Comparison of ENCODE assay signal across 25 cellular contexts in the genomic region with DNA sequence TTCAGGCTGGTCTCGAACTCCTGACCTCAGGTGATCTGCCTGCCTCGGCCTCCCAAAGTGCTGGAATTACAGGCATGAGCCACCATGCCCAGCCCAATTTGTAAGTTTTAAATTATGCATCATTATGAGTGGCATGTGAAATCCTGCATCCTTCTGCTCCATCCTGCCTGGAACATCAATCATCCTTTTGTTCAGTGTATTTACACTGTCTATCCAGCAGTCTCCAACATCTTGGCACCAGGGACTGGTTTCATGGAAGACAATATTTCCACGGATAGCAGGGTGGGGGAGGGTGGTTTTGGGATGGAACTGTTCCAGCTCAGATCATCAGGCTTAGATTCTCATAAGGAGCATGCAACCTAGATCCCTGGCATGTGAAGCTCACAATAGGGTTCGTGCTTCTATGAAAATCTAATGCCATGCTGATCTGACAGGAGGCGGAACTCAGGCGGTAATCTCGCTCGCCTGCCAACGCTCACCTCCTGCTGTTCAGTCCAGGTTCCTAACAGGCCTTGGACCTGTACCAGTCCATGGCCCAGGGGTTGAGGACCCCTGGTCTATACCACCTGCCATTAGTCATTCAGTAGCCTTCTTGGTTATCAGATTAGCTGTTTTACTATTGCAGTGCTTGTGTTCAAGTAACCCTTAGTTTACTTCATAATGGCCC. TPM values are rescaled to one million over a fixed set of nuclear protein-coding genes. Genes with fewer than 3 reads are reported as not detected.
DNase-seq lines count a peak whose midpoint lies in the region; ATAC-seq and TF ChIP-seq lines count a peak whose summit lies in the region.
"Had no signal": no experiment of that assay in that cellular context is flagged by ENCODE, and none has a peak within 500 bp of the region (broad histone marks: within the 10 kb centered on the region; RNA-seq: fewer than 3 reads in every experiment).

No MANE protein-coding gene starts in this region.

- no peaks in the 10 kb centered on the region for H3K36me3 Mint-ChIP-seq in naive thymus-derived CD4-positive, alpha-beta T cell
- H3K36me3 Mint-ChIP-seq: activated CD8-positive, alpha-beta memory T cell treated with anti-CD3 and anti-CD28 coated beads, Interleukin-2, amount 10 ng/mL, durations not matched to agents 7 days and 5 days; stimulated activated effector memory CD8-positive, alpha-beta T cell treated with anti-CD3 and anti-CD28 coated beads, Interleukin-12 subunit alpha, Interleukin-12 subunit beta, amount 100 ng/mL, for 72 hours had no signal

- H3K9ac ChIP-seq in adipocyte (ENCODE audit: low read length) = no peak overlapping the region
- H3K9ac ChIP-seq: BLaER1 treated with 17β-estradiol and CSF1 and Interleukin-3, amounts not matched to agents 10 nM and 100 nM had no signal

- peak overlapping the region; percentile 81 for H3K4me3 ChIP-seq in adipocyte (ENCODE audit: low read length)
- no peak overlapping the region for H3K4me3 ChIP-seq in naive thymus-derived CD4-positive, alpha-beta T cell (ENCODE audit: low read length)
- H3K4me3 ChIP-seq: BLaER1 treated with 17β-estradiol and CSF1 and Interleukin-3, amounts not matched to agents 10 nM and 100 nM; gastrocnemius medialis; hepatocyte; upper lobe of left lung had no signal

- no peak overlapping the region for H3K27ac Mint-ChIP-seq in naive thymus-derived CD4-positive, alpha-beta T cell
- H3K27ac Mint-ChIP-seq: activated CD8-positive, alpha-beta memory T cell treated with anti-CD3 and anti-CD28 coated beads, Interleukin-2, amount 10 ng/mL, durations not matched to agents 7 days and 5 days; nephron; stimulated activated effector memory CD8-positive, alpha-beta T cell treated with anti-CD3 and anti-CD28 coated beads, Interleukin-12 subunit alpha, Interleukin-12 subunit beta, amount 100 ng/mL, for 72 hours had no signal

- peaks cover 66% of the 10 kb centered on the region for H3K4me1 ChIP-seq in adipocyte (ENCODE audit: control insufficient read depth, insufficient read depth, low read length)
- H3K4me1 ChIP-seq in naive thymus-derived CD4-positive, alpha-beta T cell (ENCODE audit: control insufficient read depth in 2 of 2, insufficient read depth in 2 of 2, low read length in 2 of 2) = peaks cover 4 to 6% of the 10 kb centered on the region in 2 donors

- no peak overlapping the region for H3K4me3 Mint-ChIP-seq in naive thymus-derived CD4-positive, alpha-beta T cell
- H3K4me3 Mint-ChIP-seq: activated CD8-positive, alpha-beta memory T cell treated with anti-CD3 and anti-CD28 coated beads, Interleukin-2, amount 10 ng/mL, durations not matched to agents 7 days and 5 days; central memory CD8-positive, alpha-beta T cell; nephron; stimulated activated effector memory CD8-positive, alpha-beta T cell treated with anti-CD3 and anti-CD28 coated beads, Interleukin-12 subunit alpha, Interleukin-12 subunit beta, amount 100 ng/mL, for 72 hours had no signal

- H3K36me3 ChIP-seq in adipocyte (ENCODE audit: control insufficient read depth, insufficient read depth, low read length, severe bottlenecking) = peaks cover 30% of the 10 kb centered on the region
- no peaks in the 10 kb centered on the region for H3K36me3 ChIP-seq in naive thymus-derived CD4-positive, alpha-beta T cell (ENCODE audit: control insufficient read depth in 2 of 3, insufficient read depth in 3 of 3, low read length in 3 of 3)
- H3K36me3 ChIP-seq: BLaER1 treated with 17β-estradiol and CSF1 and Interleukin-3, amounts not matched to agents 10 nM and 100 nM had no signal

- CTCF ChIA-PET in naive thymus-derived CD4-positive, alpha-beta T cell (lab: Charles Lee) = interaction anchor here (1.8 kb wide), 1 partner anchor 43 kb away, joined by 4 read pairs; no protein-coding TSS in a partner anchor

- intact Hi-C loops in naive thymus-derived CD4-positive, alpha-beta T cell (cut with micrococcal nuclease) = no loop called here

- no peak for ATAC-seq in naive thymus-derived CD4-positive, alpha-beta T cell
- ATAC-seq: activated CD4-positive, CD25-positive, alpha-beta regulatory T cell treated with anti-CD3 and anti-CD28 coated beads, Interleukin-2, amount 50 U/mL, for 24 hours; activated CD8-positive, alpha-beta memory T cell treated with anti-CD3 and anti-CD28 coated beads, Interleukin-2, amount 10 ng/mL, durations not matched to agents 7 days and 5 days; gastrocnemius medialis; left cardiac atrium; Right ventricle myocardium inferior; stimulated activated effector memory CD8-positive, alpha-beta T cell treated with anti-CD3 and anti-CD28 coated beads, Interleukin-12 subunit alpha, Interleukin-12 subunit beta, amount 100 ng/mL, for 72 hours had no signal

- POLR2A ChIA-PET in naive thymus-derived CD4-positive, alpha-beta T cell (lab: Charles Lee) = no interaction called here

- peaks cover 0 to 18% (median 0%) of the 10 kb centered on the region in 5 donors for H3K27me3 Mint-ChIP-seq in naive thymus-derived CD4-positive, alpha-beta T cell
- H3K27me3 Mint-ChIP-seq: central memory CD8-positive, alpha-beta T cell had no signal

- TF ChIP-seq CTCF in GM10266 (IDR thresholded peaks at IDR 0.05; ENCODE audit: control insufficient read depth, insufficient read depth, low read depth, missing control alignments) = no peak

- peaks cover 0 to 5% (median 4%) of the 10 kb centered on the region in 7 donors for H3K4me1 Mint-ChIP-seq in naive thymus-derived CD4-positive, alpha-beta T cell
- H3K4me1 Mint-ChIP-seq: nephron had no signal

- DNase-seq in NCI-H1092 (lab: John Stamatoyannopoulos, UW) = peak; percentile 30
- DNase-seq in NCI-H1694 (lab: John Stamatoyannopoulos, UW) = peak; percentile 57
- no peak for DNase-seq in adipocyte (ENCODE audit: low read depth)
- DNase-seq in medulla oblongata (ENCODE audit: extremely low spot score) = peak; percentile 6
- DNase-seq in naive thymus-derived CD4-positive, alpha-beta T cell = no peak
- no peak for DNase-seq in T-helper 1 cell
- no peak for DNase-seq in GM10266 (ENCODE audit: extremely low spot score)
- DNase-seq: activated CD4-positive, alpha-beta T cell treated with anti-CD3 and anti-CD28 coated beads, Interleukin-2, amount 50 U/mL, for 4 hours; activated CD8-positive, alpha-beta memory T cell treated with anti-CD3 and anti-CD28 coated beads, Interleukin-2, amount 10 ng/mL, durations not matched to agents 7 days and 5 days; activated T-cell treated with anti-CD3 and anti-CD28 coated beads, Interleukin-2, amount 50 U/mL, for 48 hours; DMS79; gastrocnemius medialis; Karpas-422; left cardiac atrium; NCI-H187 treated with DMSO at 0.1 percent for 48 hours; stimulated activated CD4-positive, alpha-beta T cell treated with anti-CD3 and anti-CD28 coated beads, Interleukin-15, amount 100 ng/mL, for 24 hours; T-helper 2 cell; upper lobe of left lung had no signal

- H3K9me3 Mint-ChIP-seq in naive thymus-derived CD4-positive, alpha-beta T cell = no peaks in the 10 kb centered on the region
- H3K9me3 Mint-ChIP-seq: central memory CD8-positive, alpha-beta T cell; nephron; stimulated activated effector memory CD8-positive, alpha-beta T cell treated with anti-CD3 and anti-CD28 coated beads, Interleukin-12 subunit alpha, Interleukin-12 subunit beta, amount 100 ng/mL, for 72 hours had no signal

- no peak overlapping the region for H3K27ac ChIP-seq in naive thymus-derived CD4-positive, alpha-beta T cell (ENCODE audit: low read depth, low read length)
- H3K27ac ChIP-seq: BLaER1 treated with 17β-estradiol and CSF1 and Interleukin-3, amounts not matched to agents 10 nM and 100 nM; gastrocnemius medialis; hepatocyte; upper lobe of left lung had no signal

- no peaks in the 10 kb centered on the region for H3K27me3 ChIP-seq in adipocyte (replicated peaks; ENCODE audit: control insufficient read depth, insufficient read depth, low read length)
- no peaks in the 10 kb centered on the region for H3K27me3 ChIP-seq in naive thymus-derived CD4-positive, alpha-beta T cell (ENCODE audit: control insufficient read depth in 2 of 2, insufficient read depth in 2 of 2, low read length in 2 of 2)
- H3K27me3 ChIP-seq: gastrocnemius medialis, hepatocyte, upper lobe of left lung had no signal

- H3K9me3 ChIP-seq in adipocyte (ENCODE audit: control insufficient read depth, low read length) = no peaks in the 10 kb centered on the region
- no peaks in the 10 kb centered on the region for H3K9me3 ChIP-seq in naive thymus-derived CD4-positive, alpha-beta T cell (ENCODE audit: control insufficient read depth in 2 of 3, low read length in 3 of 3)
- H3K9me3 ChIP-seq: BLaER1 treated with 17β-estradiol and CSF1 and Interleukin-3, amounts not matched to agents 10 nM and 100 nM; gastrocnemius medialis; upper lobe of left lung had no signal

RNA-seq across cellular contexts. Expression of gene TCEA3, which starts 22.2 kb away (rescaled TPM):
- 10 to 100 TPM; 20.2 to 59.2 (median 49.3) TPM for total RNA-seq in naive thymus-derived CD4-positive, alpha-beta T cell
- 10 to 100 TPM; 34.4 to 57.2 TPM for polyA plus RNA-seq in naive thymus-derived CD4-positive, alpha-beta T cell

RNA-seq across cellular contexts. Expression of gene ASAP3, which starts 37.2 kb away (rescaled TPM):
- total RNA-seq in naive thymus-derived CD4-positive, alpha-beta T cell = 1 to 10 TPM in 4 of 5 experiments, under 1 TPM in 1; 0.12 to 8.8 (median 1.7) TPM
- under 1 TPM; 0.26 to 0.47 TPM for polyA plus RNA-seq in naive thymus-derived CD4-positive, alpha-beta T cell

Comparison
In these comparisons a context has a peak if more than half of its experiments do, and no peak if none do; other contexts are left out.
1. DNase-seq: peak in NCI-H1092 (single experiment), NCI-H1694 (single experiment) and medulla oblongata (single experiment); none in adipocyte (single experiment), naive thymus-derived CD4-positive, alpha-beta T cell (0 of 9), T-helper 1 cell (0 of 5) and GM10266 (single experiment).